Comparison of ENCODE assay signal across 2 cellular contexts in the genomic region with DNA sequence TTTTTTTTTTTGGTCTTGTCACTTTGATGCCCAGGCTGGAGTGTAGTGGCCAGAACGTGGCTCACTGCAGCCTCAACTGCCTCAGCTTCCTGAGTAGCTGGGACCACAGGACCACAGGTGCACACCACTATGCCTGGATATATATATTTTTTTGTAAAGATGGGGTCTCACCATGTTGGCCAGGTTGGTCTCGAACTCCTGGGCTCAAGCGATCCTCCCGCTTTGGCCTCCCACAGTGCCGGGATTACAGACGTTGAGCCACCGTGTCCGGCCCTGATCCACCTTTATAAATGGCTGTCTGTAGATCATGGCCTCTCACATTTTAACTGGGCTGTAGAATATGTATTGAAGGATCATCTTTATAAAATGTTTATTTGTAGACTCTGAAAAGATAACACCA.
TF ChIP-seq lines count a peak whose summit lies in the region.

No MANE protein-coding gene starts in this region.

TF ChIP-seq in IMR-90, 13 proteins besides CTCF, POLR2A, EP300 and RAD21:
- TF ChIP-seq SMC3 (IDR thresholded peaks at IDR 0.05; ENCODE audit: low read depth, low read length) (no peak), RCOR1 (IDR thresholded peaks at IDR 0.05; ENCODE audit: insufficient replicate concordance, low read length) (no peak), NFE2L2 (IDR thresholded peaks at IDR 0.05; ENCODE audit: low read depth, low read length) (no peak), RFX5 (IDR thresholded peaks at IDR 0.05; ENCODE audit: low read depth, low read length) (no peak), FOS (IDR thresholded peaks at IDR 0.05; ENCODE audit: low read depth, low read length) (no peak), CEBPB (IDR thresholded peaks at IDR 0.05; ENCODE audit: low read depth, low read length) (no peak), CHD1 (IDR thresholded peaks at IDR 0.05; ENCODE audit: low read depth, low read length) (no peak), MAZ (IDR thresholded peaks at IDR 0.05; ENCODE audit: borderline replicate concordance, low read depth, low read length) (no peak), BHLHE40 (IDR thresholded peaks at IDR 0.05; ENCODE audit: low read depth, low read length) (no peak)
- TF ChIP-seq, protein P1, sequence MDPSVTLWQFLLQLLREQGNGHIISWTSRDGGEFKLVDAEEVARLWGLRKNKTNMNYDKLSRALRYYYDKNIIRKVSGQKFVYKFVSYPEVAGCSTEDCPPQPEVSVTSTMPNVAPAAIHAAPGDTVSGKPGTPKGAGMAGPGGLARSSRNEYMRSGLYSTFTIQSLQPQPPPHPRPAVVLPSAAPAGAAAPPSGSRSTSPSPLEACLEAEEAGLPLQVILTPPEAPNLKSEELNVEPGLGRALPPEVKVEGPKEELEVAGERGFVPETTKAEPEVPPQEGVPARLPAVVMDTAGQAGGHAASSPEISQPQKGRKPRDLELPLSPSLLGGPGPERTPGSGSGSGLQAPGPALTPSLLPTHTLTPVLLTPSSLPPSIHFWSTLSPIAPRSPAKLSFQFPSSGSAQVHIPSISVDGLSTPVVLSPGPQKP (IDR thresholded peaks at IDR 0.05; ENCODE audit: borderline replicate concordance, low read depth, low read length), result no peak
- TF ChIP-seq, protein P2, sequence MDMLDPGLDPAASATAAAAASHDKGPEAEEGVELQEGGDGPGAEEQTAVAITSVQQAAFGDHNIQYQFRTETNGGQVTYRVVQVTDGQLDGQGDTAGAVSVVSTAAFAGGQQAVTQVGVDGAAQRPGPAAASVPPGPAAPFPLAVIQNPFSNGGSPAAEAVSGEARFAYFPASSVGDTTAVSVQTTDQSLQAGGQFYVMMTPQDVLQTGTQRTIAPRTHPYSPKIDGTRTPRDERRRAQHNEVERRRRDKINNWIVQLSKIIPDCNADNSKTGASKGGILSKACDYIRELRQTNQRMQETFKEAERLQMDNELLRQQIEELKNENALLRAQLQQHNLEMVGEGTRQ (IDR thresholded peaks at IDR 0.05; ENCODE audit: low read depth, low read length), result no peak

TF ChIP-seq in K562, 482 proteins besides CTCF, POLR2A, EP300 and RAD21:
- TF ChIP-seq HNRNPUL1 (IDR thresholded peaks at IDR 0.05; ENCODE audit: low read length), result no peak
- TF ChIP-seq, protein P3, sequence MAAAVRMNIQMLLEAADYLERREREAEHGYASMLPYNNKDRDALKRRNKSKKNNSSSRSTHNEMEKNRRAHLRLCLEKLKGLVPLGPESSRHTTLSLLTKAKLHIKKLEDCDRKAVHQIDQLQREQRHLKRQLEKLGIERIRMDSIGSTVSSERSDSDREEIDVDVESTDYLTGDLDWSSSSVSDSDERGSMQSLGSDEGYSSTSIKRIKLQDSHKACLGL (CRISPR knock-in tag; IDR thresholded peaks at IDR 0.05; ENCODE audit: borderline replicate concordance, poor library complexity, severe bottlenecking), result no peak
- no peak for TF ChIP-seq ATF1 (CRISPR knock-in tag; IDR thresholded peaks at IDR 0.05)
- TF ChIP-seq ATF1 (tag; IDR thresholded peaks at IDR 0.05), result no peak
- no peak for TF ChIP-seq CBX3 (IDR thresholded peaks at IDR 0.05; ENCODE audit: borderline replicate concordance in 1 of 2, low read length in 2 of 2)
- TF ChIP-seq, protein P4, sequence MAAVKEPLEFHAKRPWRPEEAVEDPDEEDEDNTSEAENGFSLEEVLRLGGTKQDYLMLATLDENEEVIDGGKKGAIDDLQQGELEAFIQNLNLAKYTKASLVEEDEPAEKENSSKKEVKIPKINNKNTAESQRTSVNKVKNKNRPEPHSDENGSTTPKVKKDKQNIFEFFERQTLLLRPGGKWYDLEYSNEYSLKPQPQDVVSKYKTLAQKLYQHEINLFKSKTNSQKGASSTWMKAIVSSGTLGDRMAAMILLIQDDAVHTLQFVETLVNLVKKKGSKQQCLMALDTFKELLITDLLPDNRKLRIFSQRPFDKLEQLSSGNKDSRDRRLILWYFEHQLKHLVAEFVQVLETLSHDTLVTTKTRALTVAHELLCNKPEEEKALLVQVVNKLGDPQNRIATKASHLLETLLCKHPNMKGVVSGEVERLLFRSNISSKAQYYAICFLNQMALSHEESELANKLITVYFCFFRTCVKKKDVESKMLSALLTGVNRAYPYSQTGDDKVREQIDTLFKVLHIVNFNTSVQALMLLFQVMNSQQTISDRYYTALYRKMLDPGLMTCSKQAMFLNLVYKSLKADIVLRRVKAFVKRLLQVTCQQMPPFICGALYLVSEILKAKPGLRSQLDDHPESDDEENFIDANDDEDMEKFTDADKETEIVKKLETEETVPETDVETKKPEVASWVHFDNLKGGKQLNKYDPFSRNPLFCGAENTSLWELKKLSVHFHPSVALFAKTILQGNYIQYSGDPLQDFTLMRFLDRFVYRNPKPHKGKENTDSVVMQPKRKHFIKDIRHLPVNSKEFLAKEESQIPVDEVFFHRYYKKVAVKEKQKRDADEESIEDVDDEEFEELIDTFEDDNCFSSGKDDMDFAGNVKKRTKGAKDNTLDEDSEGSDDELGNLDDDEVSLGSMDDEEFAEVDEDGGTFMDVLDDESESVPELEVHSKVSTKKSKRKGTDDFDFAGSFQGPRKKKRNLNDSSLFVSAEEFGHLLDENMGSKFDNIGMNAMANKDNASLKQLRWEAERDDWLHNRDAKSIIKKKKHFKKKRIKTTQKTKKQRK (IDR thresholded peaks at IDR 0.05; ENCODE audit: borderline replicate concordance, low read depth, low read length), result no peak
- no peak for TF ChIP-seq U2AF1 (optimal IDR thresholded peaks at IDR 0.05; ENCODE audit: low read depth, low read length)
- no peak for TF ChIP-seq KAT2B (IDR thresholded peaks at IDR 0.05; ENCODE audit: low read depth, low read length)
- TF ChIP-seq CCNT2 (IDR thresholded peaks at IDR 0.05; ENCODE audit: borderline replicate concordance, extremely low read depth, insufficient read length, low read depth, low read length), result no peak
- no peak for TF ChIP-seq SMARCA5 (IDR thresholded peaks at IDR 0.05)
- TF ChIP-seq SREBF1 (IDR thresholded peaks at IDR 0.05; ENCODE audit: borderline replicate concordance, low read depth, low read length), result no peak
- TF ChIP-seq MCM3 (IDR thresholded peaks at IDR 0.05), result no peak
- TF ChIP-seq, protein P5, sequence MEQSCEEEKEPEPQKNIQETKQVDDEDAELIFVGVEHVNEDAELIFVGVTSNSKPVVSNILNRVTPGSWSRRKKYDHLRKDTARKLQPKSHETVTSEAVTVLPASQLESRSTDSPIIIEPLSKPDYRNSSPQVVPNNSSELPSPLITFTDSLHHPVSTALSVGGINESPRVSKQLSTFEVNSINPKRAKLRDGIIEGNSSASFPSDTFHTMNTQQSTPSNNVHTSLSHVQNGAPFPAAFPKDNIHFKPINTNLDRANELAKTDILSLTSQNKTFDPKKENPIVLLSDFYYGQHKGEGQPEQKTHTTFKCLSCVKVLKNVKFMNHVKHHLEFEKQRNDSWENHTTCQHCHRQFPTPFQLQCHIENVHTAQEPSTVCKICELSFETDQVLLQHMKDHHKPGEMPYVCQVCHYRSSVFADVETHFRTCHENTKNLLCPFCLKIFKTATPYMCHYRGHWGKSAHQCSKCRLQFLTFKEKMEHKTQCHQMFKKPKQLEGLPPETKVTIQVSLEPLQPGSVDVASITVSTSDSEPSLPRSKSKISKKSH (CRISPR knock-in tag; IDR thresholded peaks at IDR 0.05), result no peak
- no peak for TF ChIP-seq BMI1 (IDR thresholded peaks at IDR 0.05; ENCODE audit: low read length)
- no peak for TF ChIP-seq ZFP1 (CRISPR knock-in tag; IDR thresholded peaks at IDR 0.05)
- TF ChIP-seq, protein P6, sequence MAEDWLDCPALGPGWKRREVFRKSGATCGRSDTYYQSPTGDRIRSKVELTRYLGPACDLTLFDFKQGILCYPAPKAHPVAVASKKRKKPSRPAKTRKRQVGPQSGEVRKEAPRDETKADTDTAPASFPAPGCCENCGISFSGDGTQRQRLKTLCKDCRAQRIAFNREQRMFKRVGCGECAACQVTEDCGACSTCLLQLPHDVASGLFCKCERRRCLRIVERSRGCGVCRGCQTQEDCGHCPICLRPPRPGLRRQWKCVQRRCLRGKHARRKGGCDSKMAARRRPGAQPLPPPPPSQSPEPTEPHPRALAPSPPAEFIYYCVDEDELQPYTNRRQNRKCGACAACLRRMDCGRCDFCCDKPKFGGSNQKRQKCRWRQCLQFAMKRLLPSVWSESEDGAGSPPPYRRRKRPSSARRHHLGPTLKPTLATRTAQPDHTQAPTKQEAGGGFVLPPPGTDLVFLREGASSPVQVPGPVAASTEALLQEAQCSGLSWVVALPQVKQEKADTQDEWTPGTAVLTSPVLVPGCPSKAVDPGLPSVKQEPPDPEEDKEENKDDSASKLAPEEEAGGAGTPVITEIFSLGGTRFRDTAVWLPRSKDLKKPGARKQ (CRISPR knock-in tag; IDR thresholded peaks at IDR 0.05), result no peak
